17 cellular contexts compared by ENCODE assay signal in genomic region chr2:120919216-120919615, GRCh38.
"Had no signal": no experiment of that assay in that cellular context is flagged by ENCODE, and none has a peak within 500 bp of the region (broad histone marks: within the 10 kb centered on the region; RNA-seq: fewer than 3 reads in every experiment).

No MANE protein-coding gene starts in this region.

- H3K4me3 Mint-ChIP-seq: naive thymus-derived CD4-positive, alpha-beta T cell; stimulated activated naive CD8-positive, alpha-beta T cell treated with anti-CD3 and anti-CD28 coated beads, Interleukin-15, Interleukin-2, amounts not matched to agents 100 ng/mL and 50 ng/mL, for 24 hours had no signal

- H3K4me3 ChIP-seq: colonic mucosa, heart left ventricle, lung, right atrium auricular region had no signal

- ATAC-seq: left colon; naive thymus-derived CD4-positive, alpha-beta T cell had no signal

- H3K27ac Mint-ChIP-seq: naive thymus-derived CD4-positive, alpha-beta T cell; stimulated activated naive CD8-positive, alpha-beta T cell treated with anti-CD3 and anti-CD28 coated beads, Interleukin-15, Interleukin-2, amounts not matched to agents 100 ng/mL and 50 ng/mL, for 24 hours had no signal

- H3K27ac ChIP-seq: colonic mucosa had no signal

- FAIRE-seq: small intestine had no signal

- H3K4me1 Mint-ChIP-seq: naive thymus-derived CD4-positive, alpha-beta T cell had no signal

- H3K4me1 ChIP-seq: colonic mucosa had no signal

- H3K9me3 Mint-ChIP-seq: naive thymus-derived CD4-positive, alpha-beta T cell; neural crest cell; stimulated activated naive CD8-positive, alpha-beta T cell treated with anti-CD3 and anti-CD28 coated beads, Interleukin-15, Interleukin-2, amounts not matched to agents 100 ng/mL and 50 ng/mL, for 24 hours had no signal

- H3K9me3 ChIP-seq: colonic mucosa, heart left ventricle, right atrium auricular region had no signal

- H3K36me3 Mint-ChIP-seq: naive thymus-derived CD4-positive, alpha-beta T cell had no signal

- H3K27me3 Mint-ChIP-seq: stimulated activated naive CD8-positive, alpha-beta T cell treated with anti-CD3 and anti-CD28 coated beads, Interleukin-15, Interleukin-2, amounts not matched to agents 100 ng/mL and 50 ng/mL, for 24 hours had no signal

- H3K27me3 ChIP-seq: colonic mucosa, heart left ventricle, right atrium auricular region had no signal

- DNase-seq: cerebellar nuclear complex; colonic mucosa; effector CD4-positive, alpha-beta T cell; foreskin melanocyte; heart left ventricle; hippocampal formation; left colon; left ventricle myocardium superior; mesendoderm; naive thymus-derived CD4-positive, alpha-beta T cell; small intestine; stimulated activated CD4-positive, alpha-beta T cell treated with anti-CD3 and anti-CD28 coated beads, Interleukin-2, amount 100 ng/mL, for 48 hours; trophoblast cell had no signal

- H3K36me3 ChIP-seq: colonic mucosa, heart left ventricle, right atrium auricular region had no signal
